ENCODE assay signal across 15 cellular contexts in the genomic region with DNA sequence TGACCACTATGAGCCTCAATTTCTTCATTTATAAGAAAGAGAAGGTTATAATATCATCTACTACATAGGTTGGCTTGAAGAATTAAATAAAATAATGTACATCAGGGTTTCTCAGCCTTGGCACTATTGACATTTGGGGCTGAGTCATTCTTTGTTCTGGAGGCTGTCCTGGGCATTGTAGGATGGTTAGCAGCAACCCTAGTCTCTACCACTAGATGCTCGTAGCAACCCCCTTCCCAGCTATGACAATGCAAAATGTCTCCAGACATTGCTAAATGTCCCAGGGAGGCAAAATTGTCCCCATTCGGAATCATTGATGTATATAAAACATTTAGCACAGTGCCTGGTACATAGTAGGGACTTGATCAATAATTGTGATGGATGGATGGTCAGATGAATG.
"Had no signal": no experiment of that assay in that cellular context is flagged by ENCODE, and none has a peak within 500 bp of the region (broad histone marks: within the 10 kb centered on the region; RNA-seq: fewer than 3 reads in every experiment).

No MANE protein-coding gene starts in this region.

- H3K27ac ChIP-seq: hepatocyte, neural progenitor cell, pancreas, VCaP had no signal

- H3K27ac Mint-ChIP-seq: activated CD4-positive, alpha-beta T cell treated with anti-CD3 and anti-CD28 coated beads for 36 hours; activated CD8-positive, alpha-beta T cell treated with anti-CD3 and anti-CD28 coated beads for 36 hours; neural progenitor cell had no signal

- DNase-seq: activated CD4-positive, alpha-beta T cell treated with anti-CD3 and anti-CD28 coated beads for 36 hours; activated CD8-positive, alpha-beta memory T cell treated with anti-CD3 and anti-CD28 coated beads, Interleukin-2, amount 50 U/mL, for 4 hours; activated CD8-positive, alpha-beta T cell treated with anti-CD3 and anti-CD28 coated beads for 36 hours; activated naive CD4-positive, alpha-beta T cell treated with Interleukin-2 at 50 U/mL for 16 hours; cortex of kidney; effector CD8-positive, alpha-beta T cell; pancreas; stimulated activated CD4-positive, alpha-beta T cell treated with anti-CD3 and anti-CD28 coated beads, Interleukin-4, amount 100 ng/mL, for 1 hour; stimulated activated CD8-positive, alpha-beta memory T cell treated with anti-CD3 and anti-CD28 coated beads, Interleukin-4, amount 100 ng/mL, for 48 hours; stimulated activated naive CD8-positive, alpha-beta T cell treated with anti-CD3 and anti-CD28 coated beads, Interleukin-15, Interleukin-2, amounts not matched to agents 100 U/mL and 50 U/mL, for 24 hours; T1000 had no signal

- H3K4me2 ChIP-seq: hepatocyte, neural progenitor cell had no signal

- H3K36me3 Mint-ChIP-seq: neural progenitor cell had no signal

- ATAC-seq: activated CD4-positive, alpha-beta T cell treated with anti-CD3 and anti-CD28 coated beads for 36 hours; activated CD8-positive, alpha-beta T cell treated with anti-CD3 and anti-CD28 coated beads for 36 hours; pancreas; stimulated activated naive CD8-positive, alpha-beta T cell treated with anti-CD3 and anti-CD28 coated beads, Interleukin-15, Interleukin-2, amounts not matched to agents 100 U/mL and 50 U/mL, for 24 hours had no signal

- H3K79me2 ChIP-seq: hepatocyte had no signal

- H2AFZ ChIP-seq: hepatocyte, neural progenitor cell had no signal

- H3K9me3 Mint-ChIP-seq: activated CD8-positive, alpha-beta T cell treated with anti-CD3 and anti-CD28 coated beads for 36 hours; central memory CD8-positive, alpha-beta T cell; neural progenitor cell had no signal

- H3K27me3 Mint-ChIP-seq: activated CD4-positive, alpha-beta T cell treated with anti-CD3 and anti-CD28 coated beads for 36 hours; activated CD8-positive, alpha-beta T cell treated with anti-CD3 and anti-CD28 coated beads for 36 hours; central memory CD8-positive, alpha-beta T cell had no signal

- H3K36me3 ChIP-seq: neural progenitor cell, pancreas had no signal

- H3K4me3 ChIP-seq: hepatocyte, neural progenitor cell, pancreas had no signal

- H3K9me3 ChIP-seq: pancreas had no signal

- H3K4me1 Mint-ChIP-seq: activated CD4-positive, alpha-beta T cell treated with anti-CD3 and anti-CD28 coated beads for 36 hours; central memory CD8-positive, alpha-beta T cell had no signal

- H3K4me3 Mint-ChIP-seq: activated CD4-positive, alpha-beta T cell treated with anti-CD3 and anti-CD28 coated beads for 36 hours; activated CD8-positive, alpha-beta T cell treated with anti-CD3 and anti-CD28 coated beads for 36 hours; central memory CD8-positive, alpha-beta T cell; neural progenitor cell had no signal

- H3K27me3 ChIP-seq: hepatocyte, neural progenitor cell, pancreas had no signal

- H3K9ac ChIP-seq: neural progenitor cell had no signal

- H3K4me1 ChIP-seq: neural progenitor cell, pancreas had no signal

- FAIRE-seq: pancreas had no signal
